ENCODE assay signal across 16 cellular contexts in the genomic region with DNA sequence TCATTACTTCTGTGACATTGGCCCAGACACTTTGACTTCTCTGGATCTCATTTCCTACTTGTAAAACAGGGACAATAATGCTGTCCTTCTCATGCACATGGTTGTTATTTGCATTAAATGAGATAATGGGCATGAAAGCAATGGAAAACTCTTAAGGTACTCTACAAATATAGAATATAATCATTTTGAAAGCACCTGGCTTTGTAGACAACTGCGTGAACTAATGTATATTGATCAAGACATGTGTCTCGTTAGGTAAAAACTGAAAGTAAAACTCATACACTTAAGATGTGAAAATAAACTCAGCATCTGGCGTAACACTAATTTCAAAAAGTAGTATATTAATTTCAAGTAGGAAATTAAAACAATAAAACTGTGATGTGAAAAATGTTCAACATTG.
A peak's percentile ranks its signal among the peaks of the same experiment; 100 is the strongest.
DNase-seq lines count a peak whose midpoint lies in the region; ATAC-seq and TF ChIP-seq lines count a peak whose summit lies in the region.
"Had no signal": no experiment of that assay in that cellular context is flagged by ENCODE, and none has a peak within 500 bp of the region (broad histone marks: within the 10 kb centered on the region; RNA-seq: fewer than 3 reads in every experiment).

No MANE protein-coding gene starts in this region.

- H3K9me3 ChIP-seq in KOPT-K1 (ENCODE audit: insufficient read depth, low read length, poor library complexity, severe bottlenecking): peaks cover 8% of the 10 kb centered on the region
- H3K9me3 ChIP-seq in upper lobe of right lung: no peaks in the 10 kb centered on the region
- H3K9me3 ChIP-seq in mammary epithelial cell (replicated peaks; ENCODE audit: insufficient read depth, low read length): peaks cover 5% of the 10 kb centered on the region
- H3K9me3 ChIP-seq: tibial nerve had no signal

- peaks cover 7% of the 10 kb centered on the region for H3K36me3 Mint-ChIP-seq in activated T-cell treated with anti-CD3 and anti-CD28 coated beads, Interleukin-2, amount 50 U/mL, for 4 hours (ENCODE audit: insufficient read depth)
- H3K36me3 Mint-ChIP-seq in activated T-helper 17 cell treated with anti-CD3 and anti-CD28 coated beads, Interleukin-2, amount 50 U/mL, for 72 hours (ENCODE audit: low read depth): peaks cover 8% of the 10 kb centered on the region

- no peaks in the 10 kb centered on the region for H3K79me2 ChIP-seq in mammary epithelial cell (ENCODE audit: insufficient read depth, low read length)

- H3K27me3 ChIP-seq in upper lobe of right lung (no peaks in the 10 kb centered on the region), mammary epithelial cell (ENCODE audit: insufficient read depth, low read length) (no peaks in the 10 kb centered on the region)
- H3K27me3 ChIP-seq: tibial nerve had no signal

- dilution Hi-C loops in mammary epithelial cell (cut with HindIII; ENCODE audit: low sequenced_read_pairs): no loop called here

- DNase-seq in activated T-cell treated with anti-CD3 and anti-CD28 coated beads, Interleukin-2, amount 50 U/mL, for 4 hours: no peak
- no peak for DNase-seq in activated T-cell treated with anti-CD3 and anti-CD28 coated beads, Interleukin-2, amount 50 U/mL, for 48 hours
- DNase-seq in upper lobe of right lung (no peak), cerebellum (ENCODE audit: low spot score) (no peak), mammary epithelial cell (no peak)
- DNase-seq: COR-L47; NCI-H1417; NCI-H2171; nucleus accumbens; stimulated activated naive CD4-positive, alpha-beta T cell had no signal

- H3K4me1 ChIP-seq in upper lobe of right lung (peaks cover 10% of the 10 kb centered on the region), mammary epithelial cell (ENCODE audit: insufficient read depth, low read length) (peaks cover 4% of the 10 kb centered on the region)

- no peak overlapping the region for H3K4me2 ChIP-seq in mammary epithelial cell (ENCODE audit: insufficient read depth, low read depth, low read length)

- peak overlapping the region; percentile 97 for H3K27ac Mint-ChIP-seq in activated T-helper 17 cell treated with anti-CD3 and anti-CD28 coated beads, Interleukin-2, amount 50 U/mL, for 72 hours

- CTCF ChIA-PET in mammary epithelial cell (lab: Charles Lee; ENCODE audit: low non-redundant PET): no interaction called here

- H3K4me3 ChIP-seq in upper lobe of right lung: peak overlapping the region; percentile 11
- H3K4me3 ChIP-seq in mammary epithelial cell (replicated peaks in 1 of 3; ENCODE audit: insufficient read depth in 1 of 3, low read depth in 2 of 3, low read length in 3 of 3): no peak overlapping the region
- H3K4me3 ChIP-seq: tibial nerve had no signal

- ATAC-seq in activated T-cell treated with anti-CD3 and anti-CD28 coated beads, Interleukin-2, amount 50 U/mL, for 4 hours: peak in 1 of 2 donors; percentile 16
- ATAC-seq in activated T-helper 17 cell treated with anti-CD3 and anti-CD28 coated beads, Interleukin-2, amount 50 U/mL, for 72 hours (replicated peaks): no peak
- no peak for ATAC-seq in upper lobe of right lung
- no peak for ATAC-seq in HG03460 (IDR thresholded peaks at IDR 0.05; ENCODE audit: unreplicated experiment)
- ATAC-seq: esophagus mucosa, left lobe of liver had no signal

- intact Hi-C loops in upper lobe of right lung (cut with DNase I) (no loop called here), mammary epithelial cell (cut with micrococcal nuclease) (no loop called here)

- H2AFZ ChIP-seq in mammary epithelial cell (ENCODE audit: low read depth, low read length): no peak overlapping the region

- no peaks in the 10 kb centered on the region for H3K36me3 ChIP-seq in KOPT-K1 (ENCODE audit: insufficient read depth, low read length)
- no peaks in the 10 kb centered on the region for H3K36me3 ChIP-seq in upper lobe of right lung
- H3K36me3 ChIP-seq in mammary epithelial cell (ENCODE audit: insufficient read depth, low read length): no peaks in the 10 kb centered on the region
- H3K36me3 ChIP-seq: tibial nerve had no signal

- peak overlapping the region; percentile 74 for H3K27ac ChIP-seq in KOPT-K1 (ENCODE audit: low read depth, low read length, poor library complexity, severe bottlenecking)
- H3K27ac ChIP-seq in upper lobe of right lung: no peak overlapping the region
- H3K27ac ChIP-seq in mammary epithelial cell (ENCODE audit: insufficient read depth, low read depth, low read length): no peak overlapping the region
- H3K27ac ChIP-seq: tibial nerve had no signal

- no peak for TF ChIP-seq CTCF in upper lobe of right lung (IDR thresholded peaks at IDR 0.05)
- TF ChIP-seq CTCF in mammary epithelial cell (conservative IDR thresholded peaks at IDR 0.05 in 1 of 2, IDR thresholded peaks at IDR 0.05 in 1 of 2; ENCODE audit: extremely low read depth in 1 of 2, insufficient read depth in 1 of 2, low read depth in 1 of 2, low read length in 2 of 2): no peak

- H4K20me1 ChIP-seq in mammary epithelial cell (ENCODE audit: insufficient read depth, low read length): no peaks in the 10 kb centered on the region

- peaks cover 64% of the 10 kb centered on the region for H3K4me1 Mint-ChIP-seq in activated T-cell treated with anti-CD3 and anti-CD28 coated beads, Interleukin-2, amount 50 U/mL, for 4 hours (ENCODE audit: low read depth)
- H3K4me1 Mint-ChIP-seq in activated T-helper 17 cell treated with anti-CD3 and anti-CD28 coated beads, Interleukin-2, amount 50 U/mL, for 72 hours: peaks cover 43% of the 10 kb centered on the region

- H3K9me3 Mint-ChIP-seq in activated T-cell treated with anti-CD3 and anti-CD28 coated beads, Interleukin-2, amount 50 U/mL, for 4 hours: peaks cover 5% of the 10 kb centered on the region
- H3K9me3 Mint-ChIP-seq in activated T-helper 17 cell treated with anti-CD3 and anti-CD28 coated beads, Interleukin-2, amount 50 U/mL, for 72 hours: no peaks in the 10 kb centered on the region

- WGBS in mammary epithelial cell (ENCODE audit: low coverage, missing lambda C conversion rate): 97% methylated on average over 3 of the region's 3 CpGs

- no peak overlapping the region for H3K9ac ChIP-seq in mammary epithelial cell (ENCODE audit: insufficient read depth, low read length)

- H3K27me3 Mint-ChIP-seq in activated T-cell treated with anti-CD3 and anti-CD28 coated beads, Interleukin-2, amount 50 U/mL, for 4 hours (ENCODE audit: low read depth): no peaks in the 10 kb centered on the region
- peaks cover 4% of the 10 kb centered on the region for H3K27me3 Mint-ChIP-seq in activated T-helper 17 cell treated with anti-CD3 and anti-CD28 coated beads, Interleukin-2, amount 50 U/mL, for 72 hours

- in situ Hi-C loops in mammary epithelial cell (cut with MboI; ENCODE audit: low sequenced_read_pairs in 2 of 2): no loop called here

- BruUV-seq in mammary epithelial cell (replicated peaks; lab: Mats Ljungman, UMichigan): no TSS peak

- peak overlapping the region; percentile 60 for H3K4me3 Mint-ChIP-seq in activated T-cell treated with anti-CD3 and anti-CD28 coated beads, Interleukin-2, amount 50 U/mL, for 4 hours
- peak overlapping the region; percentile 78 for H3K4me3 Mint-ChIP-seq in activated T-helper 17 cell treated with anti-CD3 and anti-CD28 coated beads, Interleukin-2, amount 50 U/mL, for 72 hours
